8 cellular contexts compared by ENCODE assay signal in the genomic region with DNA sequence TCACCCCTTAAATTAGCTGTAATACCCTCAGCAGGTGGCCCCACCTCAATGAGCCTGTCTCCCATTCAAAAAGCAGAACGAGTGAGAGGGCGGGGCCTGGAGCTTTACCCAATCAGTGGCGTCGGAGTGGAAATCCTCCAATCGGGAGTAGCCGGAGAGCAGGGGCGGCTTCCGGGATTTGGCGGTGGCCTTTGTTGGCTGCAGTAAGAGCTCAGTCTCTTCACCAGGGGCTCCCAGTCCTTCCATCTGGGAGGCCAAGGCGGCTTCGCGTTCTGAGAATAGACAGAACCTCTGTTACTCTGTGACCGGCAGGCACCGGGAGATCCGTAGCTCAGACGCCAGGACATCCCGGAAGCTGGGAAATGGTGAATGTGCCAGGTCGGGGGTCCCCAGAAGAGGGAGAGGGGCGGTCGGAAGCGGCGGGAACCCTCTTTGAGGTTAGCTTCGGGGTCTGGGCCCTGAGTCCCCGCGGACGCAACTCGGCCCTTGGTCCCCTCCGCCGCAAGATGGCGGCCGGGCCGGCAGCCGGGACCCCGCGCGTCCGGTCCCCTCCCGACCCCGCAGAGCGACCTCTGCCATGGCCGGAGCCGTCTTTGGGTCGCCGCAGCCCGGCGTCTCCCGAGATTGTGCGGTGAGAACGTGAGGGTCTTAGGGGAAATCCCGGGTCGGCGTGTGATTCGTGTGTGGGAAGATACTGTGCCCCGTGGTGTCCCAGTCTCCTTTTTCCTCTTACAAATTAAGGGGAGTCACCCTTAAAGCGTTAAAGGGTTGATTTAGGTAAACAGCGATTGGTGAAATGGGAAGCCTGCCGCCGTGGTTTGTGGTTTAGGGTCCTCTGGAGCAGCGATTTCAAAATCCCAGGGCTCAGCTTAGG.
DNase-seq lines count a peak whose midpoint lies in the region; ATAC-seq and TF ChIP-seq lines count a peak whose summit lies in the region.

No MANE protein-coding gene starts in this region.

- DNase-seq in NCI-H146 (lab: John Stamatoyannopoulos, UW) (peak; percentile 98), amygdala (lab: John Stamatoyannopoulos, UW) (peak; percentile 33 to 96 (median 86)), left ventricle myocardium superior (peak; percentile 95), progenitor cell of endocrine pancreas (ENCODE audit: low spot score, unreplicated experiment) (peak; percentile 85)

- TF ChIP-seq CTCF in progenitor cell of endocrine pancreas (IDR thresholded peaks at IDR 0.05; ENCODE audit: unreplicated experiment): no peak

- H3K36me3 Mint-ChIP-seq in T-helper 1 cell treated with Interleukin-12 subunit alpha and Interleukin-12 subunit beta and Interleukin-4 antibody, amounts not matched to agents 30 μg/mL and 1 μg/mL, for 36 hours (ENCODE audit: low read depth): peaks cover 53% of the 10 kb centered on the region
- peaks cover 10% of the 10 kb centered on the region for H3K36me3 Mint-ChIP-seq in progenitor cell of endocrine pancreas (ENCODE audit: insufficient read depth)

- peak; percentile 96 for TF ChIP-seq POLR2A in GM15510 (IDR thresholded peaks at IDR 0.05; ENCODE audit: borderline replicate concordance, extremely low read depth, insufficient read length)

- ATAC-seq in HG02870 (IDR thresholded peaks at IDR 0.05; ENCODE audit: unreplicated experiment) (peak; percentile 94), left ventricle myocardium superior (peak; percentile 98)

- H3K4me1 ChIP-seq in urinary bladder (ENCODE audit: insufficient read depth): no peaks in the 10 kb centered on the region

- H3K36me3 ChIP-seq in urinary bladder (ENCODE audit: insufficient read depth): no peaks in the 10 kb centered on the region

- peak overlapping the region; percentile 80 for H3K4me3 ChIP-seq in urinary bladder (ENCODE audit: low read depth, low read length)

- under 1% methylated on average over 59 of the region's 59 CpGs for WGBS in urinary bladder

- H3K27me3 Mint-ChIP-seq in T-helper 1 cell treated with Interleukin-12 subunit alpha and Interleukin-12 subunit beta and Interleukin-4 antibody, amounts not matched to agents 30 μg/mL and 1 μg/mL, for 36 hours (ENCODE audit: low read depth): no peaks in the 10 kb centered on the region
- no peaks in the 10 kb centered on the region for H3K27me3 Mint-ChIP-seq in progenitor cell of endocrine pancreas

- peak overlapping the region; percentile 99 for H3K27ac Mint-ChIP-seq in T-helper 1 cell treated with Interleukin-12 subunit alpha and Interleukin-12 subunit beta and Interleukin-4 antibody, amounts not matched to agents 30 μg/mL and 1 μg/mL, for 36 hours
- H3K27ac Mint-ChIP-seq in progenitor cell of endocrine pancreas: peak overlapping the region; percentile 100

- peaks cover 32% of the 10 kb centered on the region for H3K4me1 Mint-ChIP-seq in T-helper 1 cell treated with Interleukin-12 subunit alpha and Interleukin-12 subunit beta and Interleukin-4 antibody, amounts not matched to agents 30 μg/mL and 1 μg/mL, for 36 hours (ENCODE audit: low read depth)
- peaks cover 28% of the 10 kb centered on the region for H3K4me1 Mint-ChIP-seq in progenitor cell of endocrine pancreas (ENCODE audit: low read depth)

- H3K4me3 Mint-ChIP-seq in T-helper 1 cell treated with Interleukin-12 subunit alpha and Interleukin-12 subunit beta and Interleukin-4 antibody, amounts not matched to agents 30 μg/mL and 1 μg/mL, for 36 hours: peak overlapping the region; percentile 98
- H3K4me3 Mint-ChIP-seq in progenitor cell of endocrine pancreas (ENCODE audit: low read depth): peak overlapping the region; percentile 100

- intact Hi-C loops in left ventricle myocardium superior (cut with micrococcal nuclease): no loop called here

- peaks cover 5% of the 10 kb centered on the region for H3K9me3 Mint-ChIP-seq in T-helper 1 cell treated with Interleukin-12 subunit alpha and Interleukin-12 subunit beta and Interleukin-4 antibody, amounts not matched to agents 30 μg/mL and 1 μg/mL, for 36 hours
- H3K9me3 Mint-ChIP-seq in progenitor cell of endocrine pancreas (ENCODE audit: low read depth): no peaks in the 10 kb centered on the region

- H3K27ac ChIP-seq in urinary bladder (ENCODE audit: low read depth): peak overlapping the region; percentile 86

Comparison
In these comparisons a context has a peak if more than half of its experiments do, and no peak if none do; other contexts are left out.
1. Peak in every context shown above with its lines: DNase-seq, ATAC-seq, H3K4me3 ChIP-seq and H3K27ac ChIP-seq.